12 cellular contexts compared by ENCODE assay signal in the genomic region with DNA sequence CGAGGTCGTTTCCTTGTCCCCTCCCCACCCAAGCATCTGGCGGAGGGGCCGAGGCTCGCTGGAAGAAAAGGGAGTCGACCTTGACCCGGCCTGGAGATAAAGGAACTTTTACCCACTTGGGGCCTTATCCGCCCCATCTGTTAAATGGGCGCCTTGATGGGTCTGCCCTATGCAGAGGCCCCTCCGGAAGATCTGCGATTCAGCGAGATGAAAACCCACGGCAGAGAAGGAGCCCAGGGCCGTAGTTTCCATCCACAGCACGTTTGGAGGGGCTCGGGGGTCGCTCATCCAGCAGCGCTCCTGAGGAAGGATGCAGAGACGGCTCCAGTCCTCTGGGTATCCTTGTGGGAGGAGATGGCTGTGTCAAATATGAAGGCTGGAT. TPM values are rescaled to one million over a fixed set of nuclear protein-coding genes. Genes with fewer than 3 reads are reported as not detected.
DNase-seq lines count a peak whose midpoint lies in the region; ATAC-seq, FAIRE-seq and TF ChIP-seq lines count a peak whose summit lies in the region.
"Had no signal": no experiment of that assay in that cellular context is flagged by ENCODE, and none has a peak within 500 bp of the region (broad histone marks: within the 10 kb centered on the region; RNA-seq: fewer than 3 reads in every experiment).

No MANE protein-coding gene starts in this region.

- H4K91ac ChIP-seq in mesenchymal stem cell (ENCODE audit: low read length): no peak overlapping the region

- no peaks in the 10 kb centered on the region for H3K79me1 ChIP-seq in mesenchymal stem cell (replicated peaks; ENCODE audit: low read length, poor library complexity, severe bottlenecking)

- no peaks in the 10 kb centered on the region for H3K36me3 Mint-ChIP-seq in activated T-helper 1 cell treated with anti-CD3 and anti-CD28 coated beads, Interleukin-12 subunit alpha, Interleukin-12 subunit beta, Interleukin-2, Interleukin-4 antibody, amounts not matched to agents 30 ng/mL and 10 ng/mL and 1 ng/mL, durations not matched to agents 14 hours and 24 hours and 36 hours (ENCODE audit: low read depth)

- H3K4me1 Mint-ChIP-seq in activated T-helper 1 cell treated with anti-CD3 and anti-CD28 coated beads, Interleukin-12 subunit alpha, Interleukin-12 subunit beta, Interleukin-2, Interleukin-4 antibody, amounts not matched to agents 30 ng/mL and 10 ng/mL and 1 ng/mL, durations not matched to agents 14 hours and 24 hours and 36 hours (ENCODE audit: low read depth): peaks cover 13% of the 10 kb centered on the region

- no peak overlapping the region for H3K4ac ChIP-seq in mesenchymal stem cell (ENCODE audit: low read depth in 1 of 2, low read length in 2 of 2)

- no peaks in the 10 kb centered on the region for H3K9me3 Mint-ChIP-seq in activated T-helper 1 cell treated with anti-CD3 and anti-CD28 coated beads, Interleukin-12 subunit alpha, Interleukin-12 subunit beta, Interleukin-2, Interleukin-4 antibody, amounts not matched to agents 30 ng/mL and 10 ng/mL and 1 ng/mL, durations not matched to agents 14 hours and 24 hours and 36 hours

- BruUV-seq in A673 (replicated peaks; lab: Mats Ljungman, UMichigan): no TSS peak

- peak overlapping the region; percentile 15 for H3K4me3 ChIP-seq in A673 (ENCODE audit: low read depth, low read length, poor library complexity, severe bottlenecking)
- peak overlapping the region; percentile 17 for H3K4me3 ChIP-seq in HEK293 (ENCODE audit: low read depth, low read length)
- H3K4me3 ChIP-seq in bronchial epithelial cell (ENCODE audit: low read depth, low read length): peak overlapping the region; percentile 30
- H3K4me3 ChIP-seq in mesenchymal stem cell (ENCODE audit: insufficient read depth in 1 of 2, low read depth in 1 of 2, low read length in 2 of 2): peak overlapping the region in 1 of 2 experiments; percentile 43

- WGBS in mesenchymal stem cell: 62% methylated on average over 19 of the region's 19 CpGs

- no peak overlapping the region for H2BK5ac ChIP-seq in mesenchymal stem cell (ENCODE audit: low read depth, low read length, poor library complexity, severe bottlenecking)

- intact Hi-C loops in A673 (cut with micrococcal nuclease; ENCODE audit: unreplicated experiment): no loop called here
- intact Hi-C loops in activated T-helper 1 cell treated with anti-CD3 and anti-CD28 coated beads, Interleukin-12 subunit alpha, Interleukin-12 subunit beta, Interleukin-2, Interleukin-4 antibody, amounts not matched to agents 30 ng/mL and 10 ng/mL and 1 ng/mL, durations not matched to agents 14 hours and 24 hours and 36 hours (cut with micrococcal nuclease): no loop called here

- no peak overlapping the region for H4K8ac ChIP-seq in mesenchymal stem cell (ENCODE audit: low read length)

- DNase-seq in A673 (ENCODE audit: low spot score): no peak
- no peak for DNase-seq in bronchial epithelial cell (ENCODE audit: low read depth)
- no peak for DNase-seq in mesenchymal stem cell
- DNase-seq in NCI-H524 treated with DMSO at 0.1 percent for 48 hours (lab: John Stamatoyannopoulos, UW): no peak
- no peak for DNase-seq in activated T-helper 1 cell treated with anti-CD3 and anti-CD28 coated beads, Interleukin-12 subunit alpha, Interleukin-12 subunit beta, Interleukin-2, Interleukin-4 antibody, amounts not matched to agents 30 ng/mL and 10 ng/mL and 1 ng/mL, durations not matched to agents 14 hours and 24 hours and 36 hours (ENCODE audit: low spot score)
- DNase-seq: gastrocnemius medialis, NCI-H2029 treated with DMSO at 0.1 percent for 48 hours had no signal

- peaks cover 15% of the 10 kb centered on the region for H3K27me3 ChIP-seq in A673 (replicated peaks; ENCODE audit: insufficient read depth, low read depth, low read length, poor library complexity)
- peaks cover 1% of the 10 kb centered on the region for H3K27me3 ChIP-seq in bronchial epithelial cell (ENCODE audit: control insufficient read depth, insufficient read depth, low read length)
- H3K27me3 ChIP-seq in mesenchymal stem cell (ENCODE audit: control insufficient read depth in 1 of 2, insufficient read depth in 1 of 2, low read length in 2 of 2): peaks cover 18 to 67% of the 10 kb centered on the region in 2 experiments

- no peak overlapping the region for H2BK120ac ChIP-seq in mesenchymal stem cell (ENCODE audit: low read depth, low read length)

- ATAC-seq in GM21367 (IDR thresholded peaks at IDR 0.05; ENCODE audit: unreplicated experiment) (no peak), HG03565 (IDR thresholded peaks at IDR 0.05; ENCODE audit: unreplicated experiment) (no peak)
- ATAC-seq: gastrocnemius medialis had no signal

- POLR2A ChIA-PET in A673 (lab: Charles Lee; ENCODE audit: low non-redundant PET): no interaction called here
- POLR2A ChIA-PET in HEK293 (lab: Yijun Ruan, JAX): no interaction called here

- H3K36me3 ChIP-seq in A673 (ENCODE audit: insufficient read depth, low read length, poor library complexity, severe bottlenecking) (no peaks in the 10 kb centered on the region), HEK293 (ENCODE audit: control insufficient read depth in 2 of 2, insufficient read depth in 1 of 2, low read length in 2 of 2) (no peaks in the 10 kb centered on the region), bronchial epithelial cell (ENCODE audit: control insufficient read depth, insufficient read depth, low read length) (no peaks in the 10 kb centered on the region), mesenchymal stem cell (ENCODE audit: control insufficient read depth in 1 of 2, insufficient read depth in 2 of 2, low read depth in 1 of 2, low read length in 2 of 2) (no peaks in the 10 kb centered on the region)
- H3K36me3 ChIP-seq: gastrocnemius medialis had no signal

- peak overlapping the region; percentile 75 for H3K4me2 ChIP-seq in mesenchymal stem cell (ENCODE audit: low read length, poor library complexity, severe bottlenecking)

- H3K4me1 ChIP-seq in A673 (ENCODE audit: insufficient read depth, low read length, poor library complexity, severe bottlenecking) (no peaks in the 10 kb centered on the region), HEK293 (ENCODE audit: control insufficient read depth, insufficient read depth, low read length) (peaks cover 6% of the 10 kb centered on the region), mesenchymal stem cell (ENCODE audit: control insufficient read depth, insufficient read depth, low read depth, low read length) (peaks cover 36% of the 10 kb centered on the region)

- no peak overlapping the region for H3K23ac ChIP-seq in mesenchymal stem cell (ENCODE audit: low read length in 2 of 2)

- no peak overlapping the region for H3K9ac ChIP-seq in mesenchymal stem cell (ENCODE audit: low read length)

- no peaks in the 10 kb centered on the region for H3K9me3 ChIP-seq in A673 (ENCODE audit: low read depth, low read length, poor library complexity, severe bottlenecking)
- H3K9me3 ChIP-seq in HEK293 (ENCODE audit: control insufficient read depth, insufficient read depth, low read depth, low read length): no peaks in the 10 kb centered on the region
- no peaks in the 10 kb centered on the region for H3K9me3 ChIP-seq in mesenchymal stem cell (ENCODE audit: control insufficient read depth, low read length)
- H3K9me3 ChIP-seq: gastrocnemius medialis had no signal

- H3K27me3 Mint-ChIP-seq in activated T-helper 1 cell treated with anti-CD3 and anti-CD28 coated beads, Interleukin-12 subunit alpha, Interleukin-12 subunit beta, Interleukin-2, Interleukin-4 antibody, amounts not matched to agents 30 ng/mL and 10 ng/mL and 1 ng/mL, durations not matched to agents 14 hours and 24 hours and 36 hours (ENCODE audit: insufficient read depth): peaks cover 54% of the 10 kb centered on the region

- H3K4me3 Mint-ChIP-seq in activated T-helper 1 cell treated with anti-CD3 and anti-CD28 coated beads, Interleukin-12 subunit alpha, Interleukin-12 subunit beta, Interleukin-2, Interleukin-4 antibody, amounts not matched to agents 30 ng/mL and 10 ng/mL and 1 ng/mL, durations not matched to agents 14 hours and 24 hours and 36 hours: no peak overlapping the region

- no peak for FAIRE-seq in bronchial epithelial cell (lab: Jason Lieb, UNC)
- FAIRE-seq: GM19239 had no signal

- H3K14ac ChIP-seq in mesenchymal stem cell (ENCODE audit: low read length in 2 of 2): peak overlapping the region in 1 of 2 experiments; percentile 90

- no peak overlapping the region for H3K27ac ChIP-seq in A673 (ENCODE audit: low read depth, low read length, poor library complexity, severe bottlenecking)
- H3K27ac ChIP-seq in HEK293 (ENCODE audit: extremely low read depth, low read depth, low read length): no peak overlapping the region
- no peak overlapping the region for H3K27ac ChIP-seq in mesenchymal stem cell (ENCODE audit: low read length, poor library complexity, severe bottlenecking)
- H3K27ac ChIP-seq: C4-2B, gastrocnemius medialis had no signal

- H2BK15ac ChIP-seq in mesenchymal stem cell (ENCODE audit: low read depth, poor library complexity, severe bottlenecking): peak overlapping the region; percentile 52

- no peak overlapping the region for H3K18ac ChIP-seq in mesenchymal stem cell (ENCODE audit: low read depth in 1 of 2, low read length in 2 of 2)

- H2BK12ac ChIP-seq in mesenchymal stem cell (ENCODE audit: low read length in 2 of 2): no peak overlapping the region

- H2AFZ ChIP-seq in mesenchymal stem cell (ENCODE audit: low read depth, low read length): no peak overlapping the region

- no peak overlapping the region for H3K27ac Mint-ChIP-seq in activated T-helper 1 cell treated with anti-CD3 and anti-CD28 coated beads, Interleukin-12 subunit alpha, Interleukin-12 subunit beta, Interleukin-2, Interleukin-4 antibody, amounts not matched to agents 30 ng/mL and 10 ng/mL and 1 ng/mL, durations not matched to agents 14 hours and 24 hours and 36 hours

- CTCF ChIA-PET in A673 (lab: Charles Lee): no interaction called here
- CTCF ChIA-PET in HEK293 (lab: Yijun Ruan, JAX): no interaction called here

- TF ChIP-seq CTCF in A673 (conservative IDR thresholded peaks at IDR 0.05; ENCODE audit: low read depth, low read length) (no peak), HEK293 (tag by site-specific recombination; IDR thresholded peaks at IDR 0.05) (no peak), bronchial epithelial cell (IDR thresholded peaks at IDR 0.05; ENCODE audit: insufficient read depth, low read length, severe bottlenecking) (no peak)

- no peak overlapping the region for H2AK5ac ChIP-seq in mesenchymal stem cell (ENCODE audit: low read length, severe bottlenecking)

RNA-seq across cellular contexts. Expression of gene NCMAP, which starts 0.5 kb away (rescaled TPM):
- total RNA-seq in A673 (2021) (not detected in 2 replicates), bronchial epithelial cell (0.13 TPM in 1 of 2 replicates, not detected in the other)
- 0.03 TPM for polyA plus RNA-seq in mesenchymal stem cell (2013, experiment 1 of 2)
- polyA plus RNA-seq in mesenchymal stem cell (2013, experiment 2 of 2): 0.01 TPM
- not detected in 2 replicates for total RNA-seq in activated T-helper 1 cell treated with anti-CD3 and anti-CD28 coated beads, Interleukin-12 subunit alpha, Interleukin-12 subunit beta, Interleukin-2, Interleukin-4 antibody, amounts not matched to agents 30 ng/mL and 10 ng/mL and 1 ng/mL, durations not matched to agents 14 hours and 24 hours and 36 hours

RNA-seq across cellular contexts. Expression of gene RCAN3, which starts 53.8 kb away (rescaled TPM):
- total RNA-seq in A673 (2021): 7.4 and 9.1 TPM in 2 replicates
- 12.1 and 15.9 TPM in 2 replicates for total RNA-seq in bronchial epithelial cell
- 16.3 TPM for polyA plus RNA-seq in mesenchymal stem cell (2013, experiment 1 of 2)
- 16.9 TPM for polyA plus RNA-seq in mesenchymal stem cell (2013, experiment 2 of 2)
- 26.5 and 26.8 TPM in 2 replicates for total RNA-seq in activated T-helper 1 cell treated with anti-CD3 and anti-CD28 coated beads, Interleukin-12 subunit alpha, Interleukin-12 subunit beta, Interleukin-2, Interleukin-4 antibody, amounts not matched to agents 30 ng/mL and 10 ng/mL and 1 ng/mL, durations not matched to agents 14 hours and 24 hours and 36 hours
